Comparison of ENCODE assay signal across 7 cellular contexts in genomic region chr4:185329879-185330510, GRCh38.
DNase-seq lines count a peak whose midpoint lies in the region; ATAC-seq, FAIRE-seq and TF ChIP-seq lines count a peak whose summit lies in the region.
"Not testable (repeated sequence)": the region's sequence is repeated elsewhere in the genome, so short reads cannot be mapped to it uniquely, and the experiment has no call there.

No MANE protein-coding gene starts in this region.

- H3K27me3 ChIP-seq in HepG2 (ENCODE audit: control insufficient read depth in 1 of 2, insufficient read depth in 2 of 2, low read length in 2 of 2); osteoblast (ENCODE audit: insufficient read depth, low read length): not testable (repeated sequence)

- TF ChIP-seq POLR2A in HepG2 (IDR thresholded peaks at IDR 0.05; ENCODE audit: insufficient read depth in 1 of 2, low read depth in 2 of 2, low read length in 2 of 2): not testable (repeated sequence)

- not testable (repeated sequence) for H3K4me2 ChIP-seq in HepG2 (ENCODE audit: low read depth, low read length); osteoblast (ENCODE audit: insufficient read depth, low read length)

- H3K4me3 ChIP-seq in HEK293 (ENCODE audit: low read depth, low read length); fibroblast of villous mesenchyme (ENCODE audit: low read depth, low read length); HepG2 (replicated peaks in 1 of 3; ENCODE audit: insufficient read depth in 1 of 3, low read depth in 2 of 3, low read length in 3 of 3); osteoblast (ENCODE audit: insufficient read depth, low read length): not testable (repeated sequence)

- not testable (repeated sequence) for FAIRE-seq in HepG2 (lab: Jason Lieb, UNC)

- 100% methylated on average over 2 of the region's 2 CpGs for WGBS in HepG2 (ENCODE audit: low lambda C conversion rate)

- not testable (repeated sequence) for H2AFZ ChIP-seq in HepG2 (ENCODE audit: low read length); osteoblast (ENCODE audit: low read length)

- intact Hi-C loops in HepG2 (cut with micrococcal nuclease; ENCODE audit: unreplicated experiment): not testable (repeated sequence)

- not testable (repeated sequence) for H3K79me2 ChIP-seq in HepG2 (ENCODE audit: insufficient read depth, low read length); osteoblast (ENCODE audit: insufficient read depth, low read length)

- BruUV-seq in HepG2 (replicated peaks; lab: Mats Ljungman, UMichigan): not testable (repeated sequence)

- H3K27ac ChIP-seq in HEK293 (ENCODE audit: extremely low read depth, low read depth, low read length); HepG2 (ENCODE audit: extremely low read length, insufficient read depth, low read length): not testable (repeated sequence)
- H3K27ac ChIP-seq in osteoblast (ENCODE audit: low read depth, low read length): peak overlapping the region; percentile 52

- CTCF ChIA-PET in HEK293 (lab: Yijun Ruan, JAX); HepG2 (lab: Yijun Ruan, JAX; ENCODE audit: low intra/inter-chr PET ratio, low total read pairs): not testable (repeated sequence)

- H3K4me1 ChIP-seq in HEK293 (ENCODE audit: control insufficient read depth, insufficient read depth, low read length); osteoblast (ENCODE audit: insufficient read depth, low read length): not testable (repeated sequence)
- H3K4me1 ChIP-seq in HepG2 (ENCODE audit: insufficient read depth, low read length): peaks cover 36% of the 10 kb centered on the region

- not testable (repeated sequence) for TF ChIP-seq EP300 in HepG2 (IDR thresholded peaks at IDR 0.05; ENCODE audit: low read depth in 2 of 2, low read length in 2 of 2); HepG2 (CRISPR knock-in tag; IDR thresholded peaks at IDR 0.05; ENCODE audit: borderline replicate concordance)

- DNase-seq in EL (peak; percentile 58), M059J (ENCODE audit: low read depth) (peak; percentile 79), amniotic epithelial cell (ENCODE audit: low read depth) (peak; percentile 85), fibroblast of villous mesenchyme (ENCODE audit: low read depth) (peak; percentile 35)
- DNase-seq in HepG2 (ENCODE audit: low spot score); osteoblast (ENCODE audit: insufficient read length, low spot score, missing footprints): not testable (repeated sequence)

- not testable (repeated sequence) for H3K9ac ChIP-seq in HepG2 (ENCODE audit: insufficient read depth, low read depth, low read length)

- H3K9me3 ChIP-seq in HEK293 (ENCODE audit: control insufficient read depth, insufficient read depth, low read depth, low read length); HepG2 (ENCODE audit: low read length); osteoblast (ENCODE audit: low read depth, low read length): not testable (repeated sequence)

- not testable (repeated sequence) for TF ChIP-seq CTCF in HEK293 (tag by site-specific recombination; IDR thresholded peaks at IDR 0.05); fibroblast of villous mesenchyme (IDR thresholded peaks at IDR 0.05; ENCODE audit: insufficient read depth, low read depth, low read length); HepG2 (CRISPR knock-in tag; IDR thresholded peaks at IDR 0.05); osteoblast (IDR thresholded peaks at IDR 0.05; ENCODE audit: extremely low read depth, low read depth, low read length)

- not testable (repeated sequence) for TF ChIP-seq RAD21 in HepG2 (CRISPR knock-in tag; IDR thresholded peaks at IDR 0.05)

- not testable (repeated sequence) for ATAC-seq in HepG2

- peaks cover 0 to 13% of the 10 kb centered on the region in 2 experiments; a peak in 2 of 3 replicates for H3K36me3 ChIP-seq in HEK293 (ENCODE audit: control insufficient read depth in 2 of 2, insufficient read depth in 1 of 2, low read length in 2 of 2)
- H3K36me3 ChIP-seq in HepG2 (replicated peaks in 1 of 2; ENCODE audit: control insufficient read depth in 1 of 2, insufficient read depth in 2 of 2, low read length in 2 of 2): peaks cover 0 to 12% of the 10 kb centered on the region in 2 experiments; a peak in 1 of 5 replicates
- H3K36me3 ChIP-seq in osteoblast (ENCODE audit: insufficient read depth, low read length): not testable (repeated sequence)

- POLR2A ChIA-PET in HEK293 (lab: Yijun Ruan, JAX); HepG2 (lab: Yijun Ruan, JAX): not testable (repeated sequence)

- in situ Hi-C loops in HepG2 (cut with HindIII; ENCODE audit: extremely low pct_ligation_motif_present, low pct_unique_long_range_greater_than_20kb): not testable (repeated sequence)

- H4K20me1 ChIP-seq in HepG2 (ENCODE audit: insufficient read depth, low read length); osteoblast (ENCODE audit: insufficient read depth, low read length): not testable (repeated sequence)

TF ChIP-seq in HEK293, 187 proteins besides CTCF, POLR2A, EP300 and RAD21:
- TF ChIP-seq SETDB1 (IDR thresholded peaks at IDR 0.05; ENCODE audit: insufficient read length, low read length): peak; percentile 43

TF ChIP-seq in HepG2, 621 proteins besides CTCF, POLR2A, EP300 and RAD21:
- TF ChIP-seq ZNF850 (CRISPR knock-in tag; conservative IDR thresholded peaks at IDR 0.05): peak; percentile 96
